ENCODE assay signal across 20 cellular contexts in the genomic region with DNA sequence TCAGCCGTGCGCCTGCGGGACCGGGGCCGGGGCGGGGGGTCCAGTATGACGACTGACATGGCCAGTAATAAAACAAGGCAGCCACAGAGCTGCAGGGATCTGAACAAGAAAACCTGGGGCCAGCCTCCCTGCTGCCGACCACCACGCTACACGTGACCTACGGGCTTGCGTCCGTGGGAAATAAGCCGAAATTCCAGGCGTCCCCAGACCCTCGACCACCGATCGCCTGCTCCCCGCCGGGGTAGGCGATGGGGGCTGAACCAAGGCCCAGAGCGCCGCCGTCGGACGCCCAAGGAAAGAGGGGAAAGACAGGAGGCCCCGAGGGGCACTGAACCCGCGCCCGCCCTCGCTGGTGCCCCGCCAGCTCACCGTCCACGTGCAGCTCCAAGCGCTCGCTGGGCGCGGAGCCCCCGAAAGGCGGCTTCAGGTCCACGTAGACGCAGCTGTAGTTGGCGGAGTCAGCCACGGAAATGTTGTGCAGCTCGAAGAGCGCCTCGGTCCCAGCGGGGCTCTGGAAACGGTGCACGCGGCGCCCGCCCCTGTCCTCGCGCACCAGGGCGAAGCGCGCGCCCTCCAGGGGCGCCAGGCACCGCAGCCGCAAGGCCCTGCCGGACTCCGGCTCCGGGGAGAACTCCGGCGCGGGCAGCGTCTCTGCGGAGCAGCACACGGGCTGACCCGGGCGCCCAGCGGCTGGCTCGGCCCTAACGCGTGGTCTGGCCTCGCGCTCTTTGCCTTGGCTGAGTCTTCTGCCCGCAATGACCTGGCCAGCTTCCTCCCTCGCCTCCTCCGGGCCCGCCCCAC. TPM values are rescaled to one million over a fixed set of nuclear protein-coding genes. Genes with fewer than 3 reads are reported as not detected.
DNase-seq lines count a peak whose midpoint lies in the region; ATAC-seq and TF ChIP-seq lines count a peak whose summit lies in the region.
"Had no signal": no experiment of that assay in that cellular context is flagged by ENCODE, and none has a peak within 500 bp of the region (broad histone marks: within the 10 kb centered on the region; RNA-seq: fewer than 3 reads in every experiment).

No MANE protein-coding gene starts in this region.

- H3K27me3 ChIP-seq in GM23338 (ENCODE audit: insufficient read depth) (peaks cover 46% of the 10 kb centered on the region), adipocyte (replicated peaks; ENCODE audit: control insufficient read depth, insufficient read depth, low read length) (no peaks in the 10 kb centered on the region), heart right ventricle (peaks cover 6 to 91% (median 64%) of the 10 kb centered on the region in 7 donors), osteoblast (ENCODE audit: insufficient read depth, low read length) (peaks cover 27% of the 10 kb centered on the region)
- H3K27me3 ChIP-seq: BE2C, uterus had no signal

- TF ChIP-seq CTCF in GM23338 (conservative IDR thresholded peaks at IDR 0.05; ENCODE audit: low read depth in 2 of 2) = no peak
- peak in 3 of 9 donors; percentile 21 to 32 (median 22) for TF ChIP-seq CTCF in heart right ventricle (IDR thresholded peaks at IDR 0.05)
- TF ChIP-seq CTCF in osteoblast (IDR thresholded peaks at IDR 0.05; ENCODE audit: extremely low read depth, low read depth, low read length) = no peak

- no peak overlapping the region for H3K4me3 Mint-ChIP-seq in GM23338
- H3K4me3 Mint-ChIP-seq: stimulated activated naive CD8-positive, alpha-beta T cell treated with anti-CD3 and anti-CD28 coated beads, Interleukin-15, Interleukin-2, amounts not matched to agents 100 ng/mL and 50 ng/mL, for 24 hours had no signal

- peaks cover 4% of the 10 kb centered on the region for H3F3A ChIP-seq in GM23338 (replicated peaks; ENCODE audit: low read depth)

- no peak overlapping the region for H3K27ac Mint-ChIP-seq in GM23338

- peaks cover 3% of the 10 kb centered on the region; the same call in 2 of the 3 replicates for H3K4me1 Mint-ChIP-seq in GM23338

- H3K9me3 ChIP-seq in adipocyte (ENCODE audit: control insufficient read depth, low read length) = no peaks in the 10 kb centered on the region
- H3K9me3 ChIP-seq in heart right ventricle = no peaks in the 10 kb centered on the region
- no peaks in the 10 kb centered on the region for H3K9me3 ChIP-seq in osteoblast (ENCODE audit: low read depth, low read length)
- H3K9me3 ChIP-seq: BE2C, uterus had no signal

- no peak overlapping the region for H3K27ac ChIP-seq in GM23338 (ENCODE audit: low read depth)
- H3K27ac ChIP-seq in heart right ventricle = no peak overlapping the region
- H3K27ac ChIP-seq in osteoblast (ENCODE audit: low read depth, low read length) = no peak overlapping the region
- H3K27ac ChIP-seq: dorsolateral prefrontal cortex, skin epidermis, uterus had no signal

- ATAC-seq in GM23338 (peak; percentile 53), heart right ventricle (peak in 2 of 8 donors; percentile 32 to 45), GM18907 (IDR thresholded peaks at IDR 0.05; ENCODE audit: unreplicated experiment) (no peak)
- ATAC-seq: activated CD4-positive, CD25-positive, alpha-beta regulatory T cell treated with anti-CD3 and anti-CD28 coated beads, Interleukin-2, amount 50 U/mL, for 24 hours had no signal

- H3K27me3 Mint-ChIP-seq in GM23338 (ENCODE audit: insufficient read depth, low read depth, poor library complexity) = peaks cover 22% of the 10 kb centered on the region
- H3K27me3 Mint-ChIP-seq: stimulated activated naive CD8-positive, alpha-beta T cell treated with anti-CD3 and anti-CD28 coated beads, Interleukin-15, Interleukin-2, amounts not matched to agents 100 ng/mL and 50 ng/mL, for 24 hours had no signal

- no peak overlapping the region for H3K4me3 ChIP-seq in GM23338
- peak overlapping the region; percentile 86 for H3K4me3 ChIP-seq in adipocyte (ENCODE audit: low read length)
- H3K4me3 ChIP-seq in heart right ventricle = peak overlapping the region in 9 of 10 donors; percentile 15 to 48 (median 27)
- H3K4me3 ChIP-seq in osteoblast (ENCODE audit: insufficient read depth, low read length) = peak overlapping the region; percentile 35
- H3K4me3 ChIP-seq: skin epidermis, uterus had no signal

- DNase-seq in GM23338 (ENCODE audit: low spot score) (peak; percentile 53), adipocyte (ENCODE audit: low read depth) (no peak), heart right ventricle (no peak), osteoblast (ENCODE audit: insufficient read length, low spot score, missing footprints) (peak; percentile 80), midbrain (lab: John Stamatoyannopoulos, UW) (no peak), NCI-H524 (lab: John Stamatoyannopoulos, UW) (no peak), NCI-H1694 treated with DMSO at 0.1 percent for 48 hours (lab: John Stamatoyannopoulos, UW) (no peak)
- DNase-seq: amniotic stem cell, BE2C, DMS79 treated with DMSO at 0.1 percent for 48 hours, mammary epithelial cell, NCI-H748 treated with DMSO at 0.1 percent for 48 hours, RPMI8226, T-helper 1 cell, uterus had no signal

- 7 to 14% methylated on average over 79 to 83 of the region's 83 CpGs for WGBS in heart right ventricle, 2 donors

- H3K79me2 ChIP-seq in GM23338 (replicated peaks; ENCODE audit: insufficient read depth) (no peaks in the 10 kb centered on the region), osteoblast (ENCODE audit: insufficient read depth, low read length) (no peaks in the 10 kb centered on the region)

- no peaks in the 10 kb centered on the region for H3K9me2 ChIP-seq in GM23338 (ENCODE audit: insufficient read depth)

- intact Hi-C loops in heart right ventricle (cut with DNase I) = no loop called here

- H3K9me3 Mint-ChIP-seq in GM23338 = no peaks in the 10 kb centered on the region
- H3K9me3 Mint-ChIP-seq: stimulated activated naive CD8-positive, alpha-beta T cell treated with anti-CD3 and anti-CD28 coated beads, Interleukin-15, Interleukin-2, amounts not matched to agents 100 ng/mL and 50 ng/mL, for 24 hours had no signal

- H3K4me2 ChIP-seq in GM23338 = no peak overlapping the region; the same call in 1 of the 2 replicates
- peak overlapping the region; percentile 45 for H3K4me2 ChIP-seq in osteoblast (ENCODE audit: insufficient read depth, low read length)

- no peaks in the 10 kb centered on the region for H3K4me1 ChIP-seq in GM23338 (ENCODE audit: insufficient read depth)
- peaks cover 17% of the 10 kb centered on the region for H3K4me1 ChIP-seq in adipocyte (ENCODE audit: control insufficient read depth, insufficient read depth, low read length)
- peaks cover 4 to 32% (median 18%) of the 10 kb centered on the region in 9 donors for H3K4me1 ChIP-seq in heart right ventricle
- H3K4me1 ChIP-seq in osteoblast (ENCODE audit: insufficient read depth, low read length) = no peaks in the 10 kb centered on the region
- H3K4me1 ChIP-seq: BE2C, uterus had no signal

- H3K9ac ChIP-seq in adipocyte (ENCODE audit: low read length) = peak overlapping the region; percentile 26

- H2AFZ ChIP-seq in GM23338 (no peak overlapping the region), osteoblast (ENCODE audit: low read length) (peak overlapping the region; percentile 22)

- no peaks in the 10 kb centered on the region for H3K36me3 ChIP-seq in GM23338 (ENCODE audit: insufficient read depth)
- no peaks in the 10 kb centered on the region for H3K36me3 ChIP-seq in adipocyte (ENCODE audit: control insufficient read depth, insufficient read depth, low read length, severe bottlenecking)
- H3K36me3 ChIP-seq in heart right ventricle = peaks cover 0 to 4% (median 0%) of the 10 kb centered on the region in 9 donors
- no peaks in the 10 kb centered on the region for H3K36me3 ChIP-seq in osteoblast (ENCODE audit: insufficient read depth, low read length)
- H3K36me3 ChIP-seq: uterus had no signal

- H4K20me1 ChIP-seq in GM23338 (replicated peaks; ENCODE audit: insufficient read depth) = no peaks in the 10 kb centered on the region; the same call in 1 of the 2 replicates
- no peaks in the 10 kb centered on the region for H4K20me1 ChIP-seq in osteoblast (ENCODE audit: insufficient read depth, low read length)

- no peaks in the 10 kb centered on the region; the same call in 2 of the 3 replicates for H3K36me3 Mint-ChIP-seq in GM23338 (ENCODE audit: low read depth)

TF ChIP-seq in GM23338, 12 proteins besides CTCF, POLR2A, EP300 and RAD21 (continues in another document):
- TF ChIP-seq ZNF331 (CRISPR knock-in tag; IDR thresholded peaks at IDR 0.05; ENCODE audit: low read depth) = no peak

RNA-seq across cellular contexts. Expression of a gene that starts 3.1 kb away (rescaled TPM):
- 6.5 and 17.7 TPM in 2 replicates for total RNA-seq in GM23338 (2014; rRNA removed; shearing (Covaris generic))
- polyA plus RNA-seq in GM23338 (2016; fragmentation: Nextera tagmentation; extraction: Ambion mirVana) = 43.5 and 50.5 TPM in 2 replicates
- total RNA-seq in heart right ventricle = 1 to 10 TPM in 9 of 10 donors, under 1 TPM in 1; 0.80 to 5.5 (median 2.0) TPM
- 1 to 10 TPM; 9.6 TPM for polyA plus RNA-seq in heart right ventricle
- total RNA-seq in osteoblast = 1.1 and 1.5 TPM in 2 replicates

RNA-seq across cellular contexts. Expression of a gene that starts 12.3 kb away (rescaled TPM):
- 1.0 and 2.0 TPM in 2 replicates for total RNA-seq in GM23338 (2014; rRNA removed; shearing (Covaris generic))
- 0.44 and 0.61 TPM in 2 replicates for polyA plus RNA-seq in GM23338 (2016; fragmentation: Nextera tagmentation; extraction: Ambion mirVana)
- total RNA-seq in heart right ventricle = under 1 TPM in 9 of 10 donors, not detected in 1; 0.14 to 0.73 (median 0.30) TPM
- under 1 TPM; 0.22 to 0.33 TPM for polyA plus RNA-seq in heart right ventricle
- total RNA-seq in osteoblast = 1.2 and 1.4 TPM in 2 replicates

RNA-seq across cellular contexts. Expression of a gene that starts 23.4 kb away (rescaled TPM):
- total RNA-seq in GM23338 (2014; rRNA removed; shearing (Covaris generic)) = 2.7 and 2.9 TPM in 2 replicates
- polyA plus RNA-seq in GM23338 (2016; fragmentation: Nextera tagmentation; extraction: Ambion mirVana) (0.86 and 0.99 TPM in 2 replicates), heart right ventricle (under 1 TPM; 0.80 to 0.87 TPM)
- total RNA-seq in heart right ventricle (1 to 10 TPM; 1.2 to 2.1 (median 1.4) TPM), osteoblast (2.5 and 3.5 TPM in 2 replicates)

RNA-seq across cellular contexts. Expression of a gene that starts 30.6 kb away (rescaled TPM):
- 11.0 and 11.3 TPM in 2 replicates for total RNA-seq in GM23338 (2014; rRNA removed; shearing (Covaris generic))
- polyA plus RNA-seq in GM23338 (2016; fragmentation: Nextera tagmentation; extraction: Ambion mirVana) (2.2 and 3.1 TPM in 2 replicates), heart right ventricle (under 1 TPM; 0.36 to 0.88 TPM)
- total RNA-seq in heart right ventricle (under 1 TPM; 0.11 to 0.90 (median 0.41) TPM), osteoblast (4.4 and 4.7 TPM in 2 replicates)

RNA-seq across cellular contexts. Expression of a gene that starts 36.9 kb away (rescaled TPM):
- 2,020 and 2,111 TPM in 2 replicates for total RNA-seq in GM23338 (2014; rRNA removed; shearing (Covaris generic))
- polyA plus RNA-seq in GM23338 (2016; fragmentation: Nextera tagmentation; extraction: Ambion mirVana) = 734 and 753 TPM in 2 replicates
- 100 to 1,000 TPM; 360 to 610 (median 413) TPM for total RNA-seq in heart right ventricle
- polyA plus RNA-seq in heart right ventricle = 1,000 to 10,000 TPM in 1 of 2 donors, 100 to 1,000 TPM in 1; 430 to 2,053 TPM
- total RNA-seq in osteoblast = 1,166 and 1,239 TPM in 2 replicates

Comparison
In these comparisons a context has a peak if more than half of its experiments do, and no peak if none do; other contexts are left out.
1. DNase-seq: peak in GM23338 (single experiment) and osteoblast (single experiment); none in adipocyte (single experiment), heart right ventricle (0 of 2), midbrain (single experiment), NCI-H524 (0 of 2) and NCI-H1694 treated with DMSO at 0.1 percent for 48 hours (single experiment).